28 cellular contexts compared by ENCODE assay signal in genomic region chrX:39030636-39031035, GRCh38.
"Had no signal": no experiment of that assay in that cellular context is flagged by ENCODE, and none has a peak within 500 bp of the region (broad histone marks: within the 10 kb centered on the region; RNA-seq: fewer than 3 reads in every experiment).

No MANE protein-coding gene starts in this region.

- H3K27ac ChIP-seq: colonic mucosa, coronary artery, dorsolateral prefrontal cortex, epithelial cell of prostate, esophagus muscularis mucosa, esophagus squamous epithelium, foreskin keratinocyte, gastrocnemius medialis, gastroesophageal sphincter, heart left ventricle, heart right ventricle had no signal

- ATAC-seq: effector memory CD8-positive, alpha-beta T cell; esophagus mucosa; foreskin keratinocyte; gastrocnemius medialis; gastroesophageal sphincter; heart left ventricle; heart right ventricle had no signal

- H3K27me3 ChIP-seq: colonic mucosa, esophagus muscularis mucosa, esophagus squamous epithelium, foreskin keratinocyte, gastrocnemius medialis, gastroesophageal sphincter, heart left ventricle had no signal

- H3K27ac Mint-ChIP-seq: dendritic cell treated with granulocyte-macrophage colony-stimulating factor and Interleukin-4, amounts not matched to agents 40 ng/mL and 50 ng/mL, for 4 days; effector memory CD8-positive, alpha-beta T cell; endodermal cell had no signal

- H3K27me3 Mint-ChIP-seq: dendritic cell treated with granulocyte-macrophage colony-stimulating factor and Interleukin-4, amounts not matched to agents 40 ng/mL and 50 ng/mL, for 4 days had no signal

- H3K9me3 Mint-ChIP-seq: effector memory CD8-positive, alpha-beta T cell had no signal

- FAIRE-seq: endometrium, endothelial cell of umbilical vein, frontal cortex had no signal

- H3K4me1 Mint-ChIP-seq: endodermal cell had no signal

- H3K9me3 ChIP-seq: colonic mucosa, gastroesophageal sphincter had no signal

- H3K4me1 ChIP-seq: colonic mucosa, esophagus muscularis mucosa, esophagus squamous epithelium, foreskin keratinocyte, gastrocnemius medialis, gastroesophageal sphincter, heart left ventricle, heart right ventricle had no signal

- H3K4me3 Mint-ChIP-seq: dendritic cell treated with granulocyte-macrophage colony-stimulating factor and Interleukin-4, amounts not matched to agents 40 ng/mL and 50 ng/mL, for 4 days; effector memory CD8-positive, alpha-beta T cell; endodermal cell had no signal

- H3K4me3 ChIP-seq: colonic mucosa, coronary artery, dorsolateral prefrontal cortex, esophagus muscularis mucosa, esophagus squamous epithelium, gastrocnemius medialis, gastroesophageal sphincter, heart left ventricle, heart right ventricle had no signal

- H3K36me3 ChIP-seq: colonic mucosa, esophagus muscularis mucosa, esophagus squamous epithelium, gastrocnemius medialis, gastroesophageal sphincter, heart left ventricle, heart right ventricle had no signal

- DNase-seq: colonic mucosa; cortex of kidney; dermis blood vessel endothelial cell; dorsolateral prefrontal cortex; effector CD4-positive, alpha-beta T cell; effector CD8-positive, alpha-beta T cell; effector memory CD4-positive, alpha-beta T cell; effector memory CD8-positive, alpha-beta T cell; endodermal cell; erythroblast; esophagus squamous epithelium; foreskin fibroblast; foreskin keratinocyte; foreskin melanocyte; gastrocnemius medialis; glutamatergic neuron; head of caudate nucleus; heart left ventricle; heart right ventricle had no signal
